In genomic region chr14:61128382-61129167, GRCh38 we compare ENCODE assay signal across 18 cellular contexts.
A peak's percentile ranks its signal among the peaks of the same experiment; 100 is the strongest.
DNase-seq lines count a peak whose midpoint lies in the region; ATAC-seq and TF ChIP-seq lines count a peak whose summit lies in the region.
"Had no signal": no experiment of that assay in that cellular context is flagged by ENCODE, and none has a peak within 500 bp of the region (broad histone marks: within the 10 kb centered on the region; RNA-seq: fewer than 3 reads in every experiment).

No MANE protein-coding gene starts in this region.

- H3K27me3 Mint-ChIP-seq in activated T-helper 17 cell treated with anti-CD3 and anti-CD28 coated beads, Interleukin-2, amount 50 U/mL, for 72 hours, result peaks cover 17% of the 10 kb centered on the region
- H3K27me3 Mint-ChIP-seq in nephron progenitor cell (ENCODE audit: low read depth, poor library complexity), result peaks cover 6% of the 10 kb centered on the region

- no peaks in the 10 kb centered on the region for H4K20me1 ChIP-seq in DND-41 (ENCODE audit: insufficient read depth, low read length)

- no peaks in the 10 kb centered on the region for H3K9me3 ChIP-seq in DND-41 (ENCODE audit: insufficient read depth, low read length, severe bottlenecking)
- H3K9me3 ChIP-seq in KOPT-K1 (ENCODE audit: insufficient read depth, low read length, poor library complexity, severe bottlenecking), result no peaks in the 10 kb centered on the region
- H3K9me3 ChIP-seq: BE2C, ovary, suprapubic skin had no signal

- H2AFZ ChIP-seq in DND-41 (ENCODE audit: low read depth, low read length), result peak overlapping the region; percentile 62

- H3K4me3 Mint-ChIP-seq in activated T-helper 17 cell treated with anti-CD3 and anti-CD28 coated beads, Interleukin-2, amount 50 U/mL, for 72 hours, result no peak overlapping the region
- no peak overlapping the region for H3K4me3 Mint-ChIP-seq in nephron progenitor cell

- ATAC-seq in DND-41 (ENCODE audit: insufficient read depth, low read depth), result no peak
- no peak for ATAC-seq in activated T-helper 17 cell treated with anti-CD3 and anti-CD28 coated beads, Interleukin-2, amount 50 U/mL, for 72 hours (replicated peaks)
- ATAC-seq in HG02763 (IDR thresholded peaks at IDR 0.05; ENCODE audit: unreplicated experiment), result no peak
- no peak for ATAC-seq in GM18519 (IDR thresholded peaks at IDR 0.05; ENCODE audit: low FRiP score, unreplicated experiment)

- no peak overlapping the region for H3K9ac ChIP-seq in DND-41 (ENCODE audit: low read depth, low read length)

- no peak overlapping the region for H3K4me2 ChIP-seq in DND-41 (ENCODE audit: insufficient read depth, low read length)

- no peak for TF ChIP-seq CTCF in DND-41 (IDR thresholded peaks at IDR 0.05; ENCODE audit: borderline replicate concordance, extremely low read depth, low read length, poor library complexity, severe bottlenecking)
- TF ChIP-seq CTCF in nephron progenitor cell (IDR thresholded peaks at IDR 0.05), result no peak

- H3K9me3 Mint-ChIP-seq in activated T-helper 17 cell treated with anti-CD3 and anti-CD28 coated beads, Interleukin-2, amount 50 U/mL, for 72 hours, result no peaks in the 10 kb centered on the region
- H3K9me3 Mint-ChIP-seq in nephron progenitor cell, result no peaks in the 10 kb centered on the region

- no peaks in the 10 kb centered on the region for H3K4me1 Mint-ChIP-seq in activated T-helper 17 cell treated with anti-CD3 and anti-CD28 coated beads, Interleukin-2, amount 50 U/mL, for 72 hours
- H3K4me1 Mint-ChIP-seq in nephron progenitor cell, result peaks cover 79% of the 10 kb centered on the region

- H3K4me3 ChIP-seq in DND-41 (ENCODE audit: low read depth in 1 of 2, low read length in 2 of 2), result no peak overlapping the region
- H3K4me3 ChIP-seq: ovary, suprapubic skin had no signal

- H3K27ac ChIP-seq in DND-41 (ENCODE audit: low read length) (no peak overlapping the region), KOPT-K1 (ENCODE audit: low read depth, low read length, poor library complexity, severe bottlenecking) (peak overlapping the region; percentile 5)
- H3K27ac ChIP-seq: foreskin keratinocyte, HL-60, ovary, suprapubic skin had no signal

- DNase-seq in DND-41 (no peak), nephron progenitor cell (no peak), NCI-H1694 treated with DMSO at 0.1 percent for 48 hours (lab: John Stamatoyannopoulos, UW) (no peak)
- DNase-seq: activated naive CD4-positive, alpha-beta T cell; BE2C; GDM1; KBM-7; NCI-H1436 treated with DMSO at 0.1 percent for 48 hours; ovary; Right ventricle myocardium superior; T-helper 9 cell had no signal

- peak overlapping the region; percentile 65 for H3K27ac Mint-ChIP-seq in activated T-helper 17 cell treated with anti-CD3 and anti-CD28 coated beads, Interleukin-2, amount 50 U/mL, for 72 hours
- H3K27ac Mint-ChIP-seq in nephron progenitor cell, result peak overlapping the region; percentile 19

- H3K27me3 ChIP-seq in DND-41 (ENCODE audit: insufficient read depth, low read length, poor library complexity), result peaks cover 2% of the 10 kb centered on the region
- H3K27me3 ChIP-seq: BE2C, foreskin keratinocyte, ovary, suprapubic skin had no signal

- H3K36me3 ChIP-seq in DND-41 (ENCODE audit: insufficient read depth, low read length) (no peaks in the 10 kb centered on the region), KOPT-K1 (ENCODE audit: insufficient read depth, low read length) (no peaks in the 10 kb centered on the region)
- H3K36me3 ChIP-seq: BE2C, ovary, suprapubic skin had no signal

- no peaks in the 10 kb centered on the region for H3K36me3 Mint-ChIP-seq in activated T-helper 17 cell treated with anti-CD3 and anti-CD28 coated beads, Interleukin-2, amount 50 U/mL, for 72 hours (ENCODE audit: low read depth)
- no peaks in the 10 kb centered on the region for H3K36me3 Mint-ChIP-seq in nephron progenitor cell (ENCODE audit: low read depth)

- peaks cover 3% of the 10 kb centered on the region; the same call in 1 of the 2 replicates for H3K4me1 ChIP-seq in DND-41 (ENCODE audit: insufficient read depth, low read length)
- H3K4me1 ChIP-seq: BE2C, foreskin keratinocyte had no signal

- H3K79me2 ChIP-seq in DND-41 (ENCODE audit: insufficient read depth, low read length), result no peaks in the 10 kb centered on the region
